Comparison of ENCODE assay signal across 2 cellular contexts in the genomic region with DNA sequence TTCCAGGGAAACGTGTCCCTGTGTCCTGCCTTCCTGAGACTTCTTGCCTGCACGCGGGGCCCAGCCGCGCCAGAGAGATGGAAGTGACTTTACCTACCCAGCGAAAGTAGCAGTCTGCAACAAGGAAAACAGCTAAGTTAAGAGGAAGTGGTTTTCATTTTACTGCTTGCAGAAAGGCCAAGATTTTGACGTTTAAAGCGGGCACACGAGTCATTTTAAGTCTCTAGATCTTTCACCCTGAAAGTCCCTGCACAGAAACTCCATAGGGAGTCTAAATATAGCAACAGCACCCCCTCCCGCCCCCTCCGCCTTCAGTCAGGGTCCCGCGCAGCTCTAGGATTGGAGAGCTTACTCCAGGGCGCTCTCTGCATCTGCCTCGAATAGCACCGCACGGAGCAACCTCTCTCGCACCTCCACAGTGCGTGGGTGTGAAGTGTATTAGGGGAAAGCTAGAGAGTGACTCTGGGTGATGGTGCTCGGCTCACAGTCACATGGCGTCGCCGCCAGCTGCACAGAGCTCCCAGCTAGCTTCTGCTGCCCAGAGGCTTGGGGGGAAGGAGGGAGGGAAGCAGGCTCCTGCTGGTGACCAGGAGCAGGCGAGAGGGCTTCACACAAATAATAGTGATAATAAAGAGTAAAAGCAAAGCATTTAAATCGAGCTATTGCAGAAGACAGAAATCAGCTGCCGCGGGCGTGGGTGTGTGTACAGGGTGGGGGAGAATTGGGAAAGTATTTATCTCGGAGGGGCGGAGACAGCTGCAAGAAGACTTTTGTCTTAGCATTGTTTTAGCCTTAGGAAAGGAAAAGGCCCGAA.
A peak's percentile ranks its signal among the peaks of the same experiment; 100 is the strongest.
TF ChIP-seq lines count a peak whose summit lies in the region.

No MANE protein-coding gene starts in this region.

TF ChIP-seq in GM23338, 12 proteins besides CTCF, POLR2A, EP300 and RAD21:
- TF ChIP-seq EZH2 (IDR thresholded peaks at IDR 0.05; ENCODE audit: low read depth, unreplicated experiment) (peak; percentile 26), ZNF462 (CRISPR knock-in tag; IDR thresholded peaks at IDR 0.05) (no peak)

TF ChIP-seq in endothelial cell of umbilical vein, 7 proteins besides CTCF, POLR2A, EP300 and RAD21:
- TF ChIP-seq FOS (IDR thresholded peaks at IDR 0.05; ENCODE audit: borderline replicate concordance, insufficient read depth, low read length) (no peak), EZH2 (IDR thresholded peaks at IDR 0.05; ENCODE audit: borderline replicate concordance, low read depth, low read length, severe bottlenecking) (peak; percentile 47)
